Comparison of ENCODE assay signal across 30 cellular contexts in the genomic region with DNA sequence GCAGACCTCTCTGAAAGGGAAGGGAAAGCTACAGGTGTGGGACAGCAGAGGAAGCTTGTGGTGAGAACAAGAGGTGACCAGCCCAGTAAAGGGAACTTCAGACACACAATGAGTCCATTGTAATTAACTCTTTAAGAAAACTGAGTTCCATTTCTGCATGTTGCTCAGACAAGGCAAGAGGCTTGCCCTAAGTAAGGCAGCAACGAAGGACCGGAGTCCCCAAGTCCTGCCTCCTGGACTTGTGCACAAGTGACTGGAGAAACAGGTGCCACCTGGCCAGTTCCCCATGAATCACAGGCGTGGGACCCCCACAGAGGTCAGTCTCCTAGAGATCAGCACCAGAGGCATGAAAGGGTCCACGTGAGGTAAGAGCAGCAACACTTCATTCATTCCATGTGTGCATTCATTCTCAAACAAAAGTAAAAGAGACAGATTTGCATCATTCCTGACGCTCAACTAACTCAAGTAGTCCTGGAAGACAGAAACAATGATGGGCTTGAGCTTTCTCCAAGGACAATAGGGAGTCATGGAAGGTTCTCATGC. TPM values are rescaled to one million over a fixed set of nuclear protein-coding genes. Genes with fewer than 3 reads are reported as not detected.
DNase-seq lines count a peak whose midpoint lies in the region; ATAC-seq and TF ChIP-seq lines count a peak whose summit lies in the region.
"Had no signal": no experiment of that assay in that cellular context is flagged by ENCODE, and none has a peak within 500 bp of the region (broad histone marks: within the 10 kb centered on the region; RNA-seq: fewer than 3 reads in every experiment).

No MANE protein-coding gene starts in this region.

- H3K4me2 ChIP-seq in Loucy (ENCODE audit: low read depth, low read length, poor library complexity, severe bottlenecking): peak overlapping the region; percentile 94
- H3K4me2 ChIP-seq: hepatocyte had no signal

- H3K36me3 Mint-ChIP-seq in activated naive CD4-positive, alpha-beta T cell treated with anti-CD3 and anti-CD28 coated beads, Interleukin-2, amount 10 ng/mL, durations not matched to agents 7 days and 5 days: peaks cover 2% of the 10 kb centered on the region
- H3K36me3 Mint-ChIP-seq in activated T-helper 2 cell treated with anti-CD3 and anti-CD28 coated beads, Interferon-gamma antibody, Interleukin-2, Interleukin-4, amounts not matched to agents 10 μg/mL and 5 μg/mL and 100 μg/mL, durations not matched to agents 14 hours and 24 hours and 36 hours (ENCODE audit: low read depth): no peaks in the 10 kb centered on the region
- H3K36me3 Mint-ChIP-seq in stimulated activated naive B cell treated with anti-CD40 and anti-IgM and Interleukin-4, amounts not matched to agents 10 μg/mL and 1 μg/mL and 100 μg/mL, for 72 hours: peaks cover 2 to 8% of the 10 kb centered on the region in 2 donors

- no peak overlapping the region for H2AFZ ChIP-seq in Loucy (ENCODE audit: low read length)
- H2AFZ ChIP-seq: hepatocyte had no signal

- H4K20me1 ChIP-seq in Loucy (ENCODE audit: insufficient read depth, low read length, poor library complexity, severe bottlenecking): no peaks in the 10 kb centered on the region

- no peak for DNase-seq in activated naive CD4-positive, alpha-beta T cell treated with anti-CD3 and anti-CD28 coated beads, Interleukin-2, amount 10 ng/mL, durations not matched to agents 7 days and 5 days
- DNase-seq in activated naive CD4-positive, alpha-beta T cell treated with anti-CD3 and anti-CD28 coated beads, Interleukin-2, amount 50 U/mL, for 16 hours: no peak
- no peak for DNase-seq in activated T-helper 2 cell treated with anti-CD3 and anti-CD28 coated beads, Interferon-gamma antibody, Interleukin-2, Interleukin-4, amounts not matched to agents 10 μg/mL and 5 μg/mL and 100 μg/mL, durations not matched to agents 14 hours and 24 hours and 36 hours (ENCODE audit: low spot score)
- no peak for DNase-seq in stimulated activated naive B cell treated with anti-CD40 and anti-IgM and Interleukin-4, amounts not matched to agents 10 μg/mL and 1 μg/mL and 100 μg/mL, for 72 hours
- DNase-seq in mucosa of descending colon: no peak
- DNase-seq in activated T-cell treated with anti-CD3 and anti-CD28 coated beads, Interleukin-2, amount 50 U/mL, for 1 hour: no peak
- DNase-seq: activated CD4-positive, alpha-beta T cell treated with anti-CD3 and anti-CD28 coated beads, Interleukin-2, amount 50 U/mL, for 4 hours; amniotic stem cell; DND-41; effector memory CD4-positive, alpha-beta T cell; MG63; NCI-H1694; NCI-H2171 treated with DMSO at 0.1 percent for 48 hours; NCI-H524 treated with DMSO at 0.1 percent for 48 hours; nephron progenitor cell; right cardiac atrium; spleen; stimulated activated CD4-positive, alpha-beta T cell treated with anti-CD3 and anti-CD28 coated beads, Interleukin-2, amount 100 ng/mL, for 48 hours; stimulated activated naive CD4-positive, alpha-beta T cell; T-helper 17 cell; testis had no signal

- TF ChIP-seq CTCF in Loucy (conservative IDR thresholded peaks at IDR 0.05; ENCODE audit: low read length) (no peak), mucosa of descending colon (IDR thresholded peaks at IDR 0.05) (no peak)

- peaks cover 68% of the 10 kb centered on the region for H3K27me3 Mint-ChIP-seq in activated naive CD4-positive, alpha-beta T cell treated with anti-CD3 and anti-CD28 coated beads, Interleukin-2, amount 10 ng/mL, durations not matched to agents 7 days and 5 days
- peaks cover 12% of the 10 kb centered on the region for H3K27me3 Mint-ChIP-seq in activated T-helper 2 cell treated with anti-CD3 and anti-CD28 coated beads, Interferon-gamma antibody, Interleukin-2, Interleukin-4, amounts not matched to agents 10 μg/mL and 5 μg/mL and 100 μg/mL, durations not matched to agents 14 hours and 24 hours and 36 hours (ENCODE audit: low read depth)
- H3K27me3 Mint-ChIP-seq in stimulated activated naive B cell treated with anti-CD40 and anti-IgM and Interleukin-4, amounts not matched to agents 10 μg/mL and 1 μg/mL and 100 μg/mL, for 72 hours: peaks cover 14 to 24% of the 10 kb centered on the region in 2 donors

- H3K9ac ChIP-seq in Loucy (ENCODE audit: low read depth, low read length, poor library complexity, severe bottlenecking): no peak overlapping the region

- peaks cover 17% of the 10 kb centered on the region for H3F3A ChIP-seq in Loucy (ENCODE audit: low read depth)

- intact Hi-C loops in activated T-helper 2 cell treated with anti-CD3 and anti-CD28 coated beads, Interferon-gamma antibody, Interleukin-2, Interleukin-4, amounts not matched to agents 10 μg/mL and 5 μg/mL and 100 μg/mL, durations not matched to agents 14 hours and 24 hours and 36 hours (cut with micrococcal nuclease): loop anchor here (2.0 kb wide), 5 partner anchors 25 to 105 kb away; a partner anchor contains a TSS
- intact Hi-C loops in mucosa of descending colon (cut with DNase I, micrococcal nuclease): no loop called here

- CTCF ChIA-PET in activated naive CD4-positive, alpha-beta T cell treated with anti-CD3 and anti-CD28 coated beads, Interleukin-2, amount 10 ng/mL, durations not matched to agents 7 days and 5 days (lab: Charles Lee): no interaction called here

- H3K4me1 ChIP-seq in Loucy (ENCODE audit: insufficient read depth, low read length, poor library complexity, severe bottlenecking): peaks cover 59% of the 10 kb centered on the region
- no peaks in the 10 kb centered on the region for H3K4me1 ChIP-seq in mucosa of descending colon (ENCODE audit: low read depth)
- H3K4me1 ChIP-seq: breast epithelium, esophagus muscularis mucosa, testis had no signal

- ATAC-seq in stimulated activated naive B cell treated with anti-CD40 and anti-IgM and Interleukin-4, amounts not matched to agents 10 μg/mL and 1 μg/mL and 100 μg/mL, for 72 hours (replicated peaks): peak; percentile 22 to 31
- no peak for ATAC-seq in mucosa of descending colon
- no peak for ATAC-seq in GM18520 (IDR thresholded peaks at IDR 0.05; ENCODE audit: unreplicated experiment)
- ATAC-seq: HepG2, left lobe of liver, T-helper 17 cell had no signal

- peak overlapping the region; percentile 54 for H3K4me3 ChIP-seq in Loucy (ENCODE audit: low read length, poor library complexity, severe bottlenecking)
- no peak overlapping the region for H3K4me3 ChIP-seq in mucosa of descending colon
- H3K4me3 ChIP-seq: breast epithelium, esophagus muscularis mucosa, hepatocyte, MG63, spleen, testis had no signal

- H3K9me3 ChIP-seq in Loucy (ENCODE audit: insufficient read depth, low read depth, low read length) (no peaks in the 10 kb centered on the region), mucosa of descending colon (no peaks in the 10 kb centered on the region)
- H3K9me3 ChIP-seq: breast epithelium, esophagus muscularis mucosa, MG63, spleen, testis had no signal

- no peaks in the 10 kb centered on the region for H3K9me3 Mint-ChIP-seq in activated naive CD4-positive, alpha-beta T cell treated with anti-CD3 and anti-CD28 coated beads, Interleukin-2, amount 10 ng/mL, durations not matched to agents 7 days and 5 days
- H3K9me3 Mint-ChIP-seq in activated T-helper 2 cell treated with anti-CD3 and anti-CD28 coated beads, Interferon-gamma antibody, Interleukin-2, Interleukin-4, amounts not matched to agents 10 μg/mL and 5 μg/mL and 100 μg/mL, durations not matched to agents 14 hours and 24 hours and 36 hours: no peaks in the 10 kb centered on the region
- H3K9me3 Mint-ChIP-seq in stimulated activated naive B cell treated with anti-CD40 and anti-IgM and Interleukin-4, amounts not matched to agents 10 μg/mL and 1 μg/mL and 100 μg/mL, for 72 hours: no peaks in the 10 kb centered on the region

- peaks cover 48% of the 10 kb centered on the region for H3K4me1 Mint-ChIP-seq in activated naive CD4-positive, alpha-beta T cell treated with anti-CD3 and anti-CD28 coated beads, Interleukin-2, amount 10 ng/mL, durations not matched to agents 7 days and 5 days
- H3K4me1 Mint-ChIP-seq in activated T-helper 2 cell treated with anti-CD3 and anti-CD28 coated beads, Interferon-gamma antibody, Interleukin-2, Interleukin-4, amounts not matched to agents 10 μg/mL and 5 μg/mL and 100 μg/mL, durations not matched to agents 14 hours and 24 hours and 36 hours (ENCODE audit: low read depth): peaks cover 53% of the 10 kb centered on the region
- H3K4me1 Mint-ChIP-seq in stimulated activated naive B cell treated with anti-CD40 and anti-IgM and Interleukin-4, amounts not matched to agents 10 μg/mL and 1 μg/mL and 100 μg/mL, for 72 hours: peaks cover 73 to 92% of the 10 kb centered on the region in 2 donors
- H3K4me1 Mint-ChIP-seq: nephron progenitor cell had no signal

- no peaks in the 10 kb centered on the region for H3K36me3 ChIP-seq in Loucy (ENCODE audit: insufficient read depth, low read length)
- no peaks in the 10 kb centered on the region for H3K36me3 ChIP-seq in mucosa of descending colon (ENCODE audit: low read depth)
- H3K36me3 ChIP-seq: breast epithelium, esophagus muscularis mucosa, MG63, spleen had no signal

- H3K9me2 ChIP-seq in Loucy (replicated peaks; ENCODE audit: low read depth, low read length): no peaks in the 10 kb centered on the region

- no peaks in the 10 kb centered on the region for H3K79me2 ChIP-seq in Loucy (ENCODE audit: insufficient read depth, low read length)
- H3K79me2 ChIP-seq: hepatocyte had no signal

- H3K27ac Mint-ChIP-seq in activated naive CD4-positive, alpha-beta T cell treated with anti-CD3 and anti-CD28 coated beads, Interleukin-2, amount 10 ng/mL, durations not matched to agents 7 days and 5 days: peak overlapping the region; percentile 77
- peak overlapping the region; percentile 36 for H3K27ac Mint-ChIP-seq in activated T-helper 2 cell treated with anti-CD3 and anti-CD28 coated beads, Interferon-gamma antibody, Interleukin-2, Interleukin-4, amounts not matched to agents 10 μg/mL and 5 μg/mL and 100 μg/mL, durations not matched to agents 14 hours and 24 hours and 36 hours
- H3K27ac Mint-ChIP-seq in stimulated activated naive B cell treated with anti-CD40 and anti-IgM and Interleukin-4, amounts not matched to agents 10 μg/mL and 1 μg/mL and 100 μg/mL, for 72 hours: peak overlapping the region; percentile 63
- H3K27ac Mint-ChIP-seq: nephron progenitor cell, T-helper 17 cell had no signal

- H3K4me3 Mint-ChIP-seq in activated naive CD4-positive, alpha-beta T cell treated with anti-CD3 and anti-CD28 coated beads, Interleukin-2, amount 10 ng/mL, durations not matched to agents 7 days and 5 days: no peak overlapping the region
- H3K4me3 Mint-ChIP-seq in activated T-helper 2 cell treated with anti-CD3 and anti-CD28 coated beads, Interferon-gamma antibody, Interleukin-2, Interleukin-4, amounts not matched to agents 10 μg/mL and 5 μg/mL and 100 μg/mL, durations not matched to agents 14 hours and 24 hours and 36 hours (ENCODE audit: low read depth): peak overlapping the region; percentile 28
- peak overlapping the region; percentile 45 to 49 for H3K4me3 Mint-ChIP-seq in stimulated activated naive B cell treated with anti-CD40 and anti-IgM and Interleukin-4, amounts not matched to agents 10 μg/mL and 1 μg/mL and 100 μg/mL, for 72 hours
- H3K4me3 Mint-ChIP-seq: nephron progenitor cell, T-helper 17 cell had no signal

- no peaks in the 10 kb centered on the region for H3K27me3 ChIP-seq in Loucy (ENCODE audit: insufficient read depth, low read length, poor library complexity, severe bottlenecking)
- H3K27me3 ChIP-seq: hepatocyte, testis had no signal

RNA-seq across cellular contexts. Expression of a gene that starts 14.7 kb away (rescaled TPM):
- total RNA-seq in activated T-helper 2 cell treated with anti-CD3 and anti-CD28 coated beads, Interferon-gamma antibody, Interleukin-2, Interleukin-4, amounts not matched to agents 10 μg/mL and 5 μg/mL and 100 μg/mL, durations not matched to agents 14 hours and 24 hours and 36 hours: 1.2 and 1.7 TPM in 2 replicates
- 1 to 10 TPM in 2 of 3 donors, under 1 TPM in 1; 0.75 to 3.6 (median 2.8) TPM for total RNA-seq in mucosa of descending colon
- total RNA-seq: Calu3, frontal cortex, hepatocyte, HepG2 had no signal

RNA-seq across cellular contexts. Expression of a gene that starts 24.9 kb away (rescaled TPM):
- total RNA-seq in activated T-helper 2 cell treated with anti-CD3 and anti-CD28 coated beads, Interferon-gamma antibody, Interleukin-2, Interleukin-4, amounts not matched to agents 10 μg/mL and 5 μg/mL and 100 μg/mL, durations not matched to agents 14 hours and 24 hours and 36 hours: 11.0 and 13.4 TPM in 2 replicates
- total RNA-seq in mucosa of descending colon: 10 to 100 TPM in 1 of 3 donors, 1 to 10 TPM in 2; 9.4 to 13.6 (median 9.8) TPM

RNA-seq across cellular contexts. Expression of a gene that starts 44.6 kb away (rescaled TPM):
- total RNA-seq in activated T-helper 2 cell treated with anti-CD3 and anti-CD28 coated beads, Interferon-gamma antibody, Interleukin-2, Interleukin-4, amounts not matched to agents 10 μg/mL and 5 μg/mL and 100 μg/mL, durations not matched to agents 14 hours and 24 hours and 36 hours: 4.5 and 4.6 TPM in 2 replicates
- total RNA-seq in mucosa of descending colon: 1 to 10 TPM in 1 of 3 donors, under 1 TPM in 1, not detected in 1; 0.22 to 1.5 TPM
- total RNA-seq: Calu3, frontal cortex, hepatocyte, HepG2, T-helper 17 cell, testis had no signal

Comparison
In these comparisons a context has a peak if more than half of its experiments do, and no peak if none do; other contexts are left out.
1. ATAC-seq: peak in stimulated activated naive B cell treated with anti-CD40 and anti-IgM and Interleukin-4, amounts not matched to agents 10 μg/mL and 1 μg/mL and 100 μg/mL, for 72 hours (2 of 2); none in mucosa of descending colon (single experiment) and GM18520 (single experiment).
2. Peak in every context shown above with its lines, with median percentiles within 50 percentile points of each other: H3K27ac Mint-ChIP-seq.